Comparison of ENCODE assay signal across 15 cellular contexts in the genomic region with DNA sequence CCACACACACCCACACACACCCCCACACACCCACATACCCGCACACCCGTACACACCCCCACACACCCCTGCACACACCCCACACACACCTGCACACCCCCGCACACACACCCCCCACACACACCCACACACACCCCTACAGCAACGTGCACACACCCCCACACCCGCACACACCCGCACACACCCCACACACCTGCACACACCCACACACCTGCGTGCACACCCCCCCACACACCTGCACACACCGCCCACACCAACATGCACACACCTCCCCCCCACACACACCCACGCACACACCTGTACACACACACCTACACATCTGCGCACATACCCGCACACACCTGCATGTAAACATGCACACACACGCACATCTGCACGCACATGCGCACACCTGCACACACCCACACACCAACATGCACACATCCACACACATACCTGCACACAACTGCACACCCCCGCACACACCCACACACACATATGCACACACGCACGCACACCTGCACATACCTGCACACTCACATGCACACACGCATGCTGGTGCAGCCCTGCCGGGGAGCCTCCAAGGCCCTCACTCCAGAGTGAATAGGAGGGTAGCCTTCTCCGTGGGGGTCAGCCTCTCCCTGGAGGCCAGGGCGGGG. TPM values are rescaled to one million over a fixed set of nuclear protein-coding genes. Genes with fewer than 3 reads are reported as not detected.
DNase-seq lines count a peak whose midpoint lies in the region; ATAC-seq and TF ChIP-seq lines count a peak whose summit lies in the region.
"Had no signal": no experiment of that assay in that cellular context is flagged by ENCODE, and none has a peak within 500 bp of the region (broad histone marks: within the 10 kb centered on the region; RNA-seq: fewer than 3 reads in every experiment).

No MANE protein-coding gene starts in this region.

- H3K27me3 ChIP-seq in WERI-Rb-1 (ENCODE audit: insufficient read depth, low read depth, severe bottlenecking) (no peaks in the 10 kb centered on the region), mesenchymal stem cell (ENCODE audit: control insufficient read depth in 1 of 2, insufficient read depth in 1 of 2, low read length in 2 of 2) (no peaks in the 10 kb centered on the region)

- H2BK120ac ChIP-seq in mesenchymal stem cell (ENCODE audit: low read depth, low read length) = no peak overlapping the region

- no peak overlapping the region for H2BK5ac ChIP-seq in mesenchymal stem cell (ENCODE audit: low read depth, low read length, poor library complexity, severe bottlenecking)

- H2BK15ac ChIP-seq in mesenchymal stem cell (ENCODE audit: low read depth, poor library complexity, severe bottlenecking) = no peak overlapping the region

- peaks cover 10% of the 10 kb centered on the region for H3K4me1 ChIP-seq in mesenchymal stem cell (ENCODE audit: control insufficient read depth, insufficient read depth, low read depth, low read length)
- H3K4me1 ChIP-seq: A549 had no signal

- intact Hi-C loops in Right ventricle myocardium inferior (cut with DNase I) (no loop called here), left ventricle myocardium superior (cut with micrococcal nuclease) (no loop called here)

- peaks cover 37% of the 10 kb centered on the region for H3K79me1 ChIP-seq in mesenchymal stem cell (replicated peaks; ENCODE audit: low read length, poor library complexity, severe bottlenecking)

- H3K36me3 ChIP-seq in WERI-Rb-1 (peaks cover 72% of the 10 kb centered on the region), mesenchymal stem cell (ENCODE audit: control insufficient read depth in 1 of 2, insufficient read depth in 2 of 2, low read depth in 1 of 2, low read length in 2 of 2) (peaks cover 46 to 67% of the 10 kb centered on the region in 2 experiments)

- H3K9me3 ChIP-seq in WERI-Rb-1 (ENCODE audit: severe bottlenecking) = no peaks in the 10 kb centered on the region
- H3K9me3 ChIP-seq in mesenchymal stem cell (ENCODE audit: control insufficient read depth, low read length) = no peaks in the 10 kb centered on the region
- H3K9me3 ChIP-seq: A549 had no signal

- no peak overlapping the region for H3K18ac ChIP-seq in mesenchymal stem cell (ENCODE audit: low read depth in 1 of 2, low read length in 2 of 2)

- H3K27ac ChIP-seq in WERI-Rb-1 (no peak overlapping the region), mesenchymal stem cell (ENCODE audit: low read length, poor library complexity, severe bottlenecking) (no peak overlapping the region)
- H3K27ac ChIP-seq: A549, GM23248 had no signal

- TF ChIP-seq CTCF in WERI-Rb-1 (IDR thresholded peaks at IDR 0.05; ENCODE audit: low read depth, low read length) = no peak

- no peak overlapping the region for H2AFZ ChIP-seq in mesenchymal stem cell (ENCODE audit: low read depth, low read length)
- H2AFZ ChIP-seq: GM23248 had no signal

- H2BK12ac ChIP-seq in mesenchymal stem cell (ENCODE audit: low read length in 2 of 2) = no peak overlapping the region

- H3K23ac ChIP-seq in mesenchymal stem cell (ENCODE audit: low read length in 2 of 2) = no peak overlapping the region

- no peak overlapping the region for H3K4ac ChIP-seq in mesenchymal stem cell (ENCODE audit: low read depth in 1 of 2, low read length in 2 of 2)

- H4K8ac ChIP-seq in mesenchymal stem cell (ENCODE audit: low read length) = peak overlapping the region; percentile 77

- peak overlapping the region; percentile 87 for H4K91ac ChIP-seq in mesenchymal stem cell (ENCODE audit: low read length)

- H3K14ac ChIP-seq in mesenchymal stem cell (ENCODE audit: low read length in 2 of 2) = no peak overlapping the region

- WGBS in mesenchymal stem cell = 98% methylated on average over 20 of the region's 21 CpGs

- H3K9ac ChIP-seq in mesenchymal stem cell (ENCODE audit: low read length) = no peak overlapping the region
- H3K9ac ChIP-seq: GM23248 had no signal

- no peak overlapping the region for H3K4me3 ChIP-seq in WERI-Rb-1 (ENCODE audit: low read depth, low read length)
- H3K4me3 ChIP-seq in mesenchymal stem cell (ENCODE audit: insufficient read depth in 1 of 2, low read depth in 1 of 2, low read length in 2 of 2) = peak overlapping the region in 1 of 2 experiments; percentile 34
- H3K4me3 ChIP-seq: A549, GM23248 had no signal

- no peak overlapping the region for H3K4me2 ChIP-seq in mesenchymal stem cell (ENCODE audit: low read length, poor library complexity, severe bottlenecking)
- H3K4me2 ChIP-seq: A549 had no signal

- ATAC-seq in Right ventricle myocardium inferior (peak; percentile 5), left ventricle myocardium superior (no peak)
- ATAC-seq: A549 had no signal

- H2AK5ac ChIP-seq in mesenchymal stem cell (ENCODE audit: low read length, severe bottlenecking) = no peak overlapping the region

- DNase-seq in Right ventricle myocardium inferior (ENCODE audit: missing footprints) (no peak), left ventricle myocardium superior (no peak), WERI-Rb-1 (peak; percentile 8), mesenchymal stem cell (no peak), NCI-H2171 (lab: John Stamatoyannopoulos, UW) (no peak), NCI-H1105 (lab: John Stamatoyannopoulos, UW) (no peak)
- no peak for DNase-seq in stimulated activated CD4-positive, alpha-beta T cell treated with anti-CD3 and anti-CD28 coated beads, Interleukin-4, amount 100 ng/mL, for 4 hours
- DNase-seq: DMS53, GM23248, Kasumi-1, NCI-H187 treated with DMSO at 0.1 percent for 48 hours, NCI-H82, SHP77 had no signal

RNA-seq across cellular contexts. Expression of gene ASPSCR1, which starts 7.5 kb away (rescaled TPM):
- 25.5 TPM for total RNA-seq in Right ventricle myocardium inferior
- 25.4 TPM for total RNA-seq in left ventricle myocardium superior
- 18.2 TPM for polyA plus RNA-seq in mesenchymal stem cell (2013, experiment 1 of 2)
- polyA plus RNA-seq in mesenchymal stem cell (2013, experiment 2 of 2) = 18.4 TPM

RNA-seq across cellular contexts. Expression of gene NOTUM, which starts 23.9 kb away (rescaled TPM):
- total RNA-seq in Right ventricle myocardium inferior (0.89 TPM), left ventricle myocardium superior (0.52 TPM)
- polyA plus RNA-seq in mesenchymal stem cell (2013, experiment 1 of 2) = 0.46 TPM
- 0.33 TPM for polyA plus RNA-seq in mesenchymal stem cell (2013, experiment 2 of 2)
- total RNA-seq: GM23248 had no signal
- polyA plus RNA-seq: GM23248 had no signal

RNA-seq across cellular contexts. Expression of gene CENPX, which starts 37.8 kb away (rescaled TPM):
- total RNA-seq in Right ventricle myocardium inferior (30.5 TPM), left ventricle myocardium superior (27.0 TPM)
- 26.5 TPM for polyA plus RNA-seq in mesenchymal stem cell (2013, experiment 1 of 2)
- polyA plus RNA-seq in mesenchymal stem cell (2013, experiment 2 of 2) = 26.0 TPM

RNA-seq across cellular contexts. Expression of gene MYADML2, which starts 37.9 kb away (rescaled TPM):
- 3.7 TPM for total RNA-seq in Right ventricle myocardium inferior
- 4.0 TPM for total RNA-seq in left ventricle myocardium superior
- not detected for polyA plus RNA-seq in mesenchymal stem cell (2013, experiment 1 of 2)
- not detected for polyA plus RNA-seq in mesenchymal stem cell (2013, experiment 2 of 2)
- total RNA-seq: GM23248, NCI-H460 had no signal
- polyA plus RNA-seq: A549, GM23248 had no signal

RNA-seq across cellular contexts. Expression of gene LRRC45, which starts 38.2 kb away (rescaled TPM):
- total RNA-seq in Right ventricle myocardium inferior (5.3 TPM), left ventricle myocardium superior (6.3 TPM)
- 4.8 TPM for polyA plus RNA-seq in mesenchymal stem cell (2013, experiment 1 of 2)
- polyA plus RNA-seq in mesenchymal stem cell (2013, experiment 2 of 2) = 5.2 TPM
